ENCODE assay signal across 9 cellular contexts in the genomic region with DNA sequence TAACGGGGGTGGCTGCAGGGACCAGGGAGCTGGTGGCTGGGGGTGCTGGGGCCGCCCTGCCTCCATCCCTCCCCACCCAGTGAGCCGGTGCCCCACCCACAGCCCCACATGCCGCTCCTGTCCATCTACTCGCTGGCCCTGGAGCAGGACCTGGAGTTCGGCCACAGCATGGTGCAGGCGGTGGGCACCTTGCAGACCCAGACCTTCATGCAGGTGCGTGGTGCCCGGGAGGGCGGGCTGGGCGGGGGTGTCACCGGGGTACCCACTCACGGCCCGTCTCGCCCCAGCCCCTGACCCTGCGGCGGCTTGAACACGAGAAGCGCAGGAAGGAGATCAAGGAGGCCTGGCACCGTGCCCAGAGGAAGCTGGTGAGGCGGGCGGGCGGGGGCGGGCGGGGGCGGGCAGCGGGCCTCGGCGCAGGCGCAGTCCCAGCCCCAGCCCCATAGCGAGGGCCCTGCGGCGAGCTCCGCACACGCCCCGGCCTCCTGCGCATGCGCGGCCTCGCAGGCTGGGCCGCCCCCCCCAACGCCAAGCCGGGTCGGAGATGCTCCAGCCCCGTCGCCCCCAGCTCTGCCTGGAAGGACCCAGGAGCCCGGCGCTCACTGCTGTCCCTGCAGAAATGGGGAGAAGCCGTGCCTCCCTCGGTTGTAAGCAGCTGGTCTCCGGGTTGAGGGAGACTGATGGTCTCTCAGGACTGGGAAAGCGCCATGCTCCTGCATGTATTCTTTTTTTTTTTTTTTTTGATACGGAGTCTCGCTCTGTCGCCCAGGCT. TPM values are rescaled to one million over a fixed set of nuclear protein-coding genes. Genes with fewer than 3 reads are reported as not detected.
A peak's percentile ranks its signal among the peaks of the same experiment; 100 is the strongest.
DNase-seq lines count a peak whose midpoint lies in the region; ATAC-seq and TF ChIP-seq lines count a peak whose summit lies in the region.
"Had no signal": no experiment of that assay in that cellular context is flagged by ENCODE, and none has a peak within 500 bp of the region (broad histone marks: within the 10 kb centered on the region; RNA-seq: fewer than 3 reads in every experiment).

No MANE protein-coding gene starts in this region.

- H3K27me3 ChIP-seq in prostate gland (replicated peaks; ENCODE audit: insufficient read depth): peaks cover 9% of the 10 kb centered on the region

- WGBS in prostate gland: 54% methylated on average over 51 of the region's 55 CpGs

- DNase-seq in D341Med (ENCODE audit: low spot score) (peak; percentile 100), NCI-H345 (lab: John Stamatoyannopoulos, UW) (peak; percentile 91), cerebellum (ENCODE audit: low spot score) (peak; percentile 78), prostate gland (ENCODE audit: low spot score) (peak; percentile 74)
- peak; percentile 70 to 79 for DNase-seq in activated CD4-positive, alpha-beta T cell treated with anti-CD3 and anti-CD28 coated beads for 24 hours (ENCODE audit: low read depth in 2 of 2)

- H3K4me1 ChIP-seq in prostate gland (replicated peaks): no peaks in the 10 kb centered on the region
- H3K4me1 ChIP-seq: gastrocnemius medialis had no signal

- TF ChIP-seq POLR2A in prostate gland (IDR thresholded peaks at IDR 0.05): no peak

- peak overlapping the region in 1 of 2 donors; percentile 11 for H3K27ac ChIP-seq in prostate gland
- H3K27ac ChIP-seq: gastrocnemius medialis had no signal

- H3K36me3 ChIP-seq in prostate gland: no peaks in the 10 kb centered on the region
- H3K36me3 ChIP-seq: gastrocnemius medialis had no signal

- TF ChIP-seq CTCF in prostate gland (IDR thresholded peaks at IDR 0.05): no peak

- peak overlapping the region in 1 of 2 donors; percentile 12 for H3K4me3 ChIP-seq in prostate gland

- intact Hi-C loops in prostate gland (cut with DNase I): no loop called here

- ATAC-seq in HG02885 (IDR thresholded peaks at IDR 0.05; ENCODE audit: poor library complexity, unreplicated experiment) (peak; percentile 67), HG03175 (IDR thresholded peaks at IDR 0.05; ENCODE audit: unreplicated experiment) (no peak), GM21723 (IDR thresholded peaks at IDR 0.05; ENCODE audit: unreplicated experiment) (no peak)
- ATAC-seq: gastrocnemius medialis had no signal

- H3K9me3 ChIP-seq in prostate gland: no peaks in the 10 kb centered on the region
- H3K9me3 ChIP-seq: gastrocnemius medialis had no signal

RNA-seq across cellular contexts. Expression of a gene that starts 7.7 kb away (rescaled TPM):
- total RNA-seq in cerebellum: 2.0 TPM
- total RNA-seq in prostate gland: 10 to 100 TPM in 1 of 2 donors, 1 to 10 TPM in 1; 8.9 to 26.2 TPM

RNA-seq across cellular contexts. Expression of a gene that starts 20.5 kb away (rescaled TPM):
- total RNA-seq in cerebellum (28.6 TPM), prostate gland (100 to 1,000 TPM; 152 to 169 TPM)

RNA-seq across cellular contexts. Expression of a gene that starts 29.1 kb away (rescaled TPM):
- total RNA-seq in cerebellum (112 TPM), prostate gland (100 to 1,000 TPM; 577 to 627 TPM)

RNA-seq across cellular contexts. Expression of a gene that starts 34.8 kb away (rescaled TPM):
- total RNA-seq in cerebellum (10.3 TPM), prostate gland (10 to 100 TPM; 16.2 to 25.1 TPM)

RNA-seq across cellular contexts. Expression of a gene that starts 48.3 kb away (rescaled TPM):
- total RNA-seq in cerebellum: 12.2 TPM
- total RNA-seq in prostate gland: 100 to 1,000 TPM in 1 of 2 donors, 10 to 100 TPM in 1; 82.9 to 101 TPM
